15 cellular contexts compared by ENCODE assay signal in genomic region chr15:83694030-83694429, GRCh38. TPM values are rescaled to one million over a fixed set of nuclear protein-coding genes. Genes with fewer than 3 reads are reported as not detected.
DNase-seq lines count a peak whose midpoint lies in the region; TF ChIP-seq lines count a peak whose summit lies in the region.
"Had no signal": no experiment of that assay in that cellular context is flagged by ENCODE, and none has a peak within 500 bp of the region (broad histone marks: within the 10 kb centered on the region; RNA-seq: fewer than 3 reads in every experiment).

No MANE protein-coding gene starts in this region.

- H3K4me3 ChIP-seq in H7 (ENCODE audit: insufficient read depth, low read depth, low read length) (no peak overlapping the region), retinal pigment epithelial cell (ENCODE audit: low read length) (no peak overlapping the region), thyroid gland (replicated peaks in 1 of 3) (no peak overlapping the region)

- in situ Hi-C loops in G401 (cut with HindIII; ENCODE audit: low sequenced_read_pairs) = no loop called here

- H3K27ac ChIP-seq in thyroid gland = no peak overlapping the region

- intact Hi-C loops in thyroid gland (cut with DNase I) = no loop called here

- H3K9me3 ChIP-seq in thyroid gland = no peaks in the 10 kb centered on the region

- no peaks in the 10 kb centered on the region for H3K4me1 ChIP-seq in thyroid gland

- no peak for TF ChIP-seq POLR2A in thyroid gland (IDR thresholded peaks at IDR 0.05)

- TF ChIP-seq CTCF in retinal pigment epithelial cell (conservative IDR thresholded peaks at IDR 0.05; ENCODE audit: low read depth, low read length) (no peak), thyroid gland (IDR thresholded peaks at IDR 0.05) (no peak)

- WGBS in thyroid gland, 2 donors = 56 to 59% methylated on average over 10 of the region's 10 CpGs

- H3K27me3 ChIP-seq in H7 (ENCODE audit: control insufficient read depth, insufficient read depth, low read length) (no peaks in the 10 kb centered on the region), thyroid gland (no peaks in the 10 kb centered on the region)

- DNase-seq in H7 (peak; percentile 37), astrocyte of the hippocampus (ENCODE audit: low read depth, low spot score) (peak; percentile 89), iPS DF 4.7 (ENCODE audit: extremely low read depth, low spot score) (peak; percentile 11), retinal pigment epithelial cell (ENCODE audit: low read depth) (peak; percentile 39), thyroid gland (no peak), dedifferentiated amniotic fluid mesenchymal stem cell (ENCODE audit: extremely low spot score) (no peak), G401 (ENCODE audit: low spot score) (no peak), NCI-H2081 treated with DMSO at 0.1 percent for 48 hours (lab: John Stamatoyannopoulos, UW) (no peak)
- DNase-seq: activated CD4-positive, alpha-beta T cell treated with anti-CD3 and anti-CD28 coated beads, Interleukin-2, amount 10 ng/mL, durations not matched to agents 7 days and 5 days; activated naive CD4-positive, alpha-beta T cell treated with Interleukin-2 at 50 U/mL for 16 hours; effector CD8-positive, alpha-beta T cell; HCEC 1CT; NCI-H526 treated with DMSO at 0.1 percent for 48 hours; nucleus accumbens; SW 1271 had no signal

- H3K36me3 ChIP-seq in H7 (replicated peaks; ENCODE audit: control insufficient read depth, insufficient read depth, low read length) = no peaks in the 10 kb centered on the region
- H3K36me3 ChIP-seq in thyroid gland = no peaks in the 10 kb centered on the region

RNA-seq across cellular contexts. Expression of gene ADAMTSL3, which starts 40.1 kb away (rescaled TPM):
- 0.48 and 0.67 TPM in 2 replicates for total RNA-seq in H7 (2014; rRNA removed; shearing (Covaris generic))
- total RNA-seq in thyroid gland = 10 to 100 TPM in 1 of 4 donors, 1 to 10 TPM in 3; 5.5 to 14.8 (median 6.5) TPM
- total RNA-seq in G401 (2014; rRNA removed; shearing (Covaris generic)) = 0.10 TPM in 1 of 2 replicates, not detected in the other
- total RNA-seq: activated CD4-positive, alpha-beta T cell treated with anti-CD3 and anti-CD28 coated beads, Interleukin-2, amount 10 ng/mL, durations not matched to agents 7 days and 5 days had no signal

Comparison
In these comparisons a context has a peak if more than half of its experiments do, and no peak if none do; other contexts are left out.
1. DNase-seq: peak in H7 (single experiment), astrocyte of the hippocampus (single experiment), iPS DF 4.7 (single experiment) and retinal pigment epithelial cell (single experiment); none in thyroid gland (0 of 2), dedifferentiated amniotic fluid mesenchymal stem cell (single experiment), G401 (single experiment) and NCI-H2081 treated with DMSO at 0.1 percent for 48 hours (single experiment).